In genomic region chr15:54528021-54528420, GRCh38 we compare ENCODE assay signal across 8 cellular contexts.
"Had no signal": no experiment of that assay in that cellular context is flagged by ENCODE, and none has a peak within 500 bp of the region (broad histone marks: within the 10 kb centered on the region; RNA-seq: fewer than 3 reads in every experiment).

No MANE protein-coding gene starts in this region.

- H3K4me1 Mint-ChIP-seq: IgD-negative memory B cell had no signal

- H3K4me3 Mint-ChIP-seq: IgD-negative memory B cell had no signal

- H3K9me3 Mint-ChIP-seq: IgD-negative memory B cell had no signal

- FAIRE-seq: HepG2, HTR-8/SVneo, K562 had no signal

- DNase-seq: IMR-90, KBM-7, KG1 had no signal

- ATAC-seq: HepG2, K562 had no signal

- H3K27ac ChIP-seq: HL-60 had no signal

- H3K4me3 ChIP-seq: K562 had no signal

- H3K36me3 Mint-ChIP-seq: IgD-negative memory B cell had no signal

- H3K27me3 Mint-ChIP-seq: IgD-negative memory B cell had no signal

- H3K27ac Mint-ChIP-seq: IgD-negative memory B cell had no signal
